ENCODE assay signal across 8 cellular contexts in genomic region chr19:12333162-12334159, GRCh38. TPM values are rescaled to one million over a fixed set of nuclear protein-coding genes. Genes with fewer than 3 reads are reported as not detected.
DNase-seq lines count a peak whose midpoint lies in the region; ATAC-seq and TF ChIP-seq lines count a peak whose summit lies in the region.

TSS of gene ZNF563 (minus strand) at chr19:12333633. CDS start at chr19:12333482, 151 bp downstream.

- H3K27ac ChIP-seq in esophagus muscularis mucosa (replicated peaks in 1 of 4) (peak within 1 kb of the TSS; percentile 86 to 95 (median 93)), muscle layer of colon (ENCODE audit: low read depth, low read length) (peak within 1 kb of the TSS; percentile 82)

- ATAC-seq in GM19467 (IDR thresholded peaks at IDR 0.05; ENCODE audit: unreplicated experiment), result peak; percentile 91
- peak; percentile 91 to 93 for ATAC-seq in activated T-cell treated with anti-CD3 and anti-CD28 coated beads, Interleukin-2, amount 50 U/mL, for 72 hours (replicated peaks in 1 of 2)

- peak; percentile 77 for DNase-seq in COLO829 (ENCODE audit: low spot score)
- peak; percentile 93 for DNase-seq in HPDE6-E6E7 (ENCODE audit: extremely low spot score)
- peak; percentile 98 for DNase-seq in OCI-M2 (lab: John Stamatoyannopoulos, UW; ENCODE audit: unreplicated experiment)
- peak; percentile 98 to 99 for DNase-seq in activated T-cell treated with anti-CD3 and anti-CD28 coated beads, Interleukin-2, amount 50 U/mL, for 72 hours
- DNase-seq in esophagus muscularis mucosa (ENCODE audit: extremely low spot score), result peak; percentile 100
- DNase-seq in stimulated activated CD8-positive, alpha-beta memory T cell treated with anti-CD3 and anti-CD28 coated beads, Interleukin-4, amount 100 ng/mL, for 48 hours, result peak; percentile 99

- TF ChIP-seq EP300 in esophagus muscularis mucosa (IDR thresholded peaks at IDR 0.05), result no peak

- H3K27me3 ChIP-seq in esophagus muscularis mucosa (no peaks in the 10 kb centered on the region), muscle layer of colon (ENCODE audit: control insufficient read depth in 1 of 2, insufficient read depth in 2 of 2, low read length in 2 of 2) (no peaks in the 10 kb centered on the region)

- peak; percentile 50 for TF ChIP-seq POLR2A in esophagus muscularis mucosa (IDR thresholded peaks at IDR 0.05; ENCODE audit: low read depth)

- peaks cover 11 to 23% (median 16%) of the 10 kb centered on the region in 4 donors for H3K4me1 ChIP-seq in esophagus muscularis mucosa
- H3K4me1 ChIP-seq in muscle layer of colon (ENCODE audit: insufficient read depth, low read length), result peaks cover 10% of the 10 kb centered on the region

- under 1% methylated on average over 50 of the region's 55 CpGs for WGBS in esophagus muscularis mucosa

- H3K4me3 Mint-ChIP-seq in activated T-cell treated with anti-CD3 and anti-CD28 coated beads, Interleukin-2, amount 50 U/mL, for 72 hours, result peak within 1 kb of the TSS; percentile 90 to 99

- peak within 1 kb of the TSS; percentile 97 for H3K27ac Mint-ChIP-seq in activated T-cell treated with anti-CD3 and anti-CD28 coated beads, Interleukin-2, amount 50 U/mL, for 72 hours

- H3K36me3 ChIP-seq in esophagus muscularis mucosa, result no peaks in the 10 kb centered on the region
- H3K36me3 ChIP-seq in muscle layer of colon (ENCODE audit: insufficient read depth, low read length), result no peaks in the 10 kb centered on the region

- H3K9me3 ChIP-seq in esophagus muscularis mucosa, result no peaks in the 10 kb centered on the region
- no peaks in the 10 kb centered on the region for H3K9me3 ChIP-seq in muscle layer of colon (ENCODE audit: low read length)

- H3K4me3 ChIP-seq in esophagus muscularis mucosa, result peak within 1 kb of the TSS; percentile 71 to 89 (median 82)
- peak within 1 kb of the TSS; percentile 71 to 76 for H3K4me3 ChIP-seq in muscle layer of colon (ENCODE audit: low read depth in 1 of 2, low read length in 2 of 2)

- peaks cover 8% of the 10 kb centered on the region in 2 donors for H3K36me3 Mint-ChIP-seq in activated T-cell treated with anti-CD3 and anti-CD28 coated beads, Interleukin-2, amount 50 U/mL, for 72 hours (ENCODE audit: insufficient read depth in 2 of 2)

- H3K4me1 Mint-ChIP-seq in activated T-cell treated with anti-CD3 and anti-CD28 coated beads, Interleukin-2, amount 50 U/mL, for 72 hours (ENCODE audit: low read depth), result peaks cover 44% of the 10 kb centered on the region

- H3K27me3 Mint-ChIP-seq in activated T-cell treated with anti-CD3 and anti-CD28 coated beads, Interleukin-2, amount 50 U/mL, for 72 hours (ENCODE audit: low read depth), result no peaks in the 10 kb centered on the region

- intact Hi-C loops in esophagus muscularis mucosa (cut with DNase I), result loop anchor here (2.0 kb wide), 1 partner anchor 39 kb away; the partner anchor contains the start of gene ZNF44

- TF ChIP-seq CTCF in esophagus muscularis mucosa (IDR thresholded peaks at IDR 0.05), result no peak

- H3K9ac ChIP-seq in muscle layer of colon (ENCODE audit: low read length), result peak within 1 kb of the TSS; percentile 66

- no peaks in the 10 kb centered on the region for H3K9me3 Mint-ChIP-seq in activated T-cell treated with anti-CD3 and anti-CD28 coated beads, Interleukin-2, amount 50 U/mL, for 72 hours

RNA-seq across cellular contexts. Expression of gene ZNF563, which starts in this region (rescaled TPM):
- 10 to 100 TPM in 1 of 2 donors, 1 to 10 TPM in 1; 8.2 to 13.1 TPM for total RNA-seq in activated T-cell treated with anti-CD3 and anti-CD28 coated beads, Interleukin-2, amount 50 U/mL, for 72 hours
- total RNA-seq in esophagus muscularis mucosa, result 1 to 10 TPM; 2.3 to 3.4 (median 2.9) TPM

Comparison
In these comparisons a context has a peak if more than half of its experiments do, and no peak if none do; other contexts are left out.
1. Peak in every context shown above with its lines: DNase-seq, ATAC-seq, H3K4me3 ChIP-seq and H3K27ac ChIP-seq.